ENCODE assay signal across 29 cellular contexts in genomic region chr16:52235186-52235585, GRCh38.
"Had no signal": no experiment of that assay in that cellular context is flagged by ENCODE, and none has a peak within 500 bp of the region (broad histone marks: within the 10 kb centered on the region; RNA-seq: fewer than 3 reads in every experiment).

No MANE protein-coding gene starts in this region.

- H3K4me2 ChIP-seq: KMS-11 had no signal

- DNase-seq: Karpas-422, Kasumi-1, MG63, MM.1S, MV-4-11, NCI-H1048, NCI-H1092, NCI-H1092 treated with DMSO at 0.1 percent for 48 hours, NCI-H1105, NCI-H1436, NCI-H1436 treated with DMSO at 0.1 percent for 48 hours, NCI-H146, NCI-H1694, NCI-H1694 treated with DMSO at 0.1 percent for 48 hours, NCI-H187, NCI-H187 treated with DMSO at 0.1 percent for 48 hours, NCI-H1930, NCI-H2029, NCI-H2029 treated with DMSO at 0.1 percent for 48 hours, NCI-H2081, NCI-H2081 treated with DMSO at 0.1 percent for 48 hours, NCI-H2107, NCI-H2171, NCI-H2227 treated with DMSO at 0.1 percent for 48 hours, NCI-H226, NCI-H345, NCI-H510A, NCI-H510A treated with DMSO at 0.1 percent for 48 hours had no signal

- H3K9me3 ChIP-seq: MG63 had no signal

- H3K4me3 ChIP-seq: MG63 had no signal

- H3K36me3 ChIP-seq: MG63 had no signal

- H3K9ac ChIP-seq: KMS-11 had no signal

- H3K27ac ChIP-seq: KMS-11 had no signal

- H3K27me3 ChIP-seq: MG63 had no signal
